In genomic region chr2:195029804-195030654, GRCh38 we compare ENCODE assay signal across 16 cellular contexts.
DNase-seq lines count a peak whose midpoint lies in the region; ATAC-seq and TF ChIP-seq lines count a peak whose summit lies in the region.
"Had no signal": no experiment of that assay in that cellular context is flagged by ENCODE, and none has a peak within 500 bp of the region (broad histone marks: within the 10 kb centered on the region; RNA-seq: fewer than 3 reads in every experiment).

No MANE protein-coding gene starts in this region.

- intact Hi-C loops in tibial artery (cut with DNase I; ENCODE audit: low total_unique reads) = no loop called here

- no peaks in the 10 kb centered on the region for H3K9me3 ChIP-seq in tibial artery
- H3K9me3 ChIP-seq: BLaER1, HAP-1, Peyer's patch had no signal

- H3K9me3 Mint-ChIP-seq in neural crest cell = no peaks in the 10 kb centered on the region
- no peaks in the 10 kb centered on the region for H3K9me3 Mint-ChIP-seq in activated T-cell treated with anti-CD3 and anti-CD28 coated beads, Interleukin-2, amount 50 U/mL, for 24 hours
- H3K9me3 Mint-ChIP-seq in progenitor cell of endocrine pancreas (ENCODE audit: low read depth) = no peaks in the 10 kb centered on the region

- no peaks in the 10 kb centered on the region for H3K4me1 Mint-ChIP-seq in neural crest cell
- H3K4me1 Mint-ChIP-seq in activated T-cell treated with anti-CD3 and anti-CD28 coated beads, Interleukin-2, amount 50 U/mL, for 24 hours (ENCODE audit: low read depth) = no peaks in the 10 kb centered on the region
- peaks cover 3% of the 10 kb centered on the region for H3K4me1 Mint-ChIP-seq in progenitor cell of endocrine pancreas (ENCODE audit: low read depth)

- H3K27me3 Mint-ChIP-seq in neural crest cell (ENCODE audit: low read depth) = no peaks in the 10 kb centered on the region
- peaks cover 16% of the 10 kb centered on the region for H3K27me3 Mint-ChIP-seq in activated T-cell treated with anti-CD3 and anti-CD28 coated beads, Interleukin-2, amount 50 U/mL, for 24 hours
- H3K27me3 Mint-ChIP-seq in progenitor cell of endocrine pancreas = no peaks in the 10 kb centered on the region

- no peaks in the 10 kb centered on the region for H3K36me3 Mint-ChIP-seq in neural crest cell (ENCODE audit: low read depth)
- H3K36me3 Mint-ChIP-seq in activated T-cell treated with anti-CD3 and anti-CD28 coated beads, Interleukin-2, amount 50 U/mL, for 24 hours (ENCODE audit: low read depth) = no peaks in the 10 kb centered on the region
- no peaks in the 10 kb centered on the region for H3K36me3 Mint-ChIP-seq in progenitor cell of endocrine pancreas (ENCODE audit: insufficient read depth)

- H3K27me3 ChIP-seq in tibial artery = no peaks in the 10 kb centered on the region
- H3K27me3 ChIP-seq: BLaER1, Peyer's patch had no signal

- no peak overlapping the region for H3K27ac ChIP-seq in tibial artery
- H3K27ac ChIP-seq: BLaER1, Peyer's patch had no signal

- DNase-seq in OCI-M1 (lab: John Stamatoyannopoulos, UW) (peak; percentile 36), neural crest cell (ENCODE audit: low read depth, low spot score) (no peak), progenitor cell of endocrine pancreas (ENCODE audit: low spot score, unreplicated experiment) (no peak), tibial artery (no peak)
- no peak for DNase-seq in activated T-cell treated with anti-CD3 and anti-CD28 coated beads, Interleukin-2, amount 50 U/mL, for 24 hours
- DNase-seq: DMS 273 treated with DMSO at 0.1 percent for 48 hours, NCI-H1092, NCI-H2107, Peyer's patch, SHP77, T-helper 17 cell had no signal

- no peaks in the 10 kb centered on the region for H3K4me1 ChIP-seq in tibial artery
- H3K4me1 ChIP-seq: BLaER1, HAP-1, Peyer's patch had no signal

- TF ChIP-seq CTCF in neural crest cell (conservative IDR thresholded peaks at IDR 0.05) (no peak), progenitor cell of endocrine pancreas (IDR thresholded peaks at IDR 0.05; ENCODE audit: unreplicated experiment) (no peak), tibial artery (IDR thresholded peaks at IDR 0.05) (no peak)

- peak overlapping the region; percentile 57 for H3K27ac Mint-ChIP-seq in neural crest cell (ENCODE audit: unreplicated experiment)
- no peak overlapping the region for H3K27ac Mint-ChIP-seq in activated T-cell treated with anti-CD3 and anti-CD28 coated beads, Interleukin-2, amount 50 U/mL, for 24 hours
- H3K27ac Mint-ChIP-seq in progenitor cell of endocrine pancreas = no peak overlapping the region
- H3K27ac Mint-ChIP-seq: T-helper 17 cell had no signal

- ATAC-seq in GM18867 (IDR thresholded peaks at IDR 0.05; ENCODE audit: unreplicated experiment) (peak; percentile 69), GM21529 (IDR thresholded peaks at IDR 0.05; ENCODE audit: unreplicated experiment) (peak; percentile 50), HG03565 (IDR thresholded peaks at IDR 0.05; ENCODE audit: unreplicated experiment) (no peak)
- ATAC-seq: T-helper 17 cell had no signal

- no peak overlapping the region for H3K4me3 ChIP-seq in tibial artery
- H3K4me3 ChIP-seq: BLaER1, HAP-1, Peyer's patch had no signal

- H3K36me3 ChIP-seq in tibial artery = no peaks in the 10 kb centered on the region
- H3K36me3 ChIP-seq: BLaER1, HAP-1, Peyer's patch had no signal

- H3K4me3 Mint-ChIP-seq in neural crest cell (no peak overlapping the region), progenitor cell of endocrine pancreas (ENCODE audit: low read depth) (no peak overlapping the region)
- no peak overlapping the region for H3K4me3 Mint-ChIP-seq in activated T-cell treated with anti-CD3 and anti-CD28 coated beads, Interleukin-2, amount 50 U/mL, for 24 hours
- H3K4me3 Mint-ChIP-seq: T-helper 17 cell had no signal
